ENCODE assay signal across 10 cellular contexts in genomic region chr9:18396102-18396728, GRCh38.
DNase-seq lines count a peak whose midpoint lies in the region; TF ChIP-seq lines count a peak whose summit lies in the region.
"Had no signal": no experiment of that assay in that cellular context is flagged by ENCODE, and none has a peak within 500 bp of the region (broad histone marks: within the 10 kb centered on the region; RNA-seq: fewer than 3 reads in every experiment).

No MANE protein-coding gene starts in this region.

- H3K4me1 ChIP-seq in HEK293 (ENCODE audit: control insufficient read depth, insufficient read depth, low read length) = peaks cover 19% of the 10 kb centered on the region

- no peaks in the 10 kb centered on the region for H3K36me3 ChIP-seq in HEK293 (ENCODE audit: control insufficient read depth in 2 of 2, insufficient read depth in 1 of 2, low read length in 2 of 2)
- H3K36me3 ChIP-seq: SJSA1 had no signal

- H3K27ac ChIP-seq in HEK293 (ENCODE audit: extremely low read depth, low read depth, low read length) = no peak overlapping the region
- H3K27ac ChIP-seq in caudate nucleus (ENCODE audit: low read depth, low read length) = no peak overlapping the region
- H3K27ac ChIP-seq: SJSA1 had no signal

- CTCF ChIA-PET in HEK293 (lab: Yijun Ruan, JAX) = interaction anchor here (0.5 to 6.7 kb wide), 15 partner anchors 11 to 1061 kb away, joined by 3 to 67 read pairs (median 3); no protein-coding TSS in a partner anchor

- peak; percentile 15 for DNase-seq in AG20443 (ENCODE audit: low spot score)
- peak; percentile 47 for DNase-seq in RPMI7951 (ENCODE audit: low read depth)
- peak; percentile 21 for DNase-seq in glomerular visceral epithelial cell (ENCODE audit: extremely low spot score)
- DNase-seq in foreskin fibroblast = no peak
- DNase-seq in activated naive CD4-positive, alpha-beta T cell treated with Interleukin-2 at 50 U/mL for 16 hours = no peak
- DNase-seq in stimulated activated CD4-positive, alpha-beta T cell treated with anti-CD3 and anti-CD28 coated beads, Interleukin-4, amount 100 ng/mL, for 4 hours = no peak
- no peak for DNase-seq in caudate nucleus (lab: John Stamatoyannopoulos, UW)
- DNase-seq: islet precursor cell had no signal

- no peaks in the 10 kb centered on the region for H3K9me3 ChIP-seq in HEK293 (ENCODE audit: control insufficient read depth, insufficient read depth, low read depth, low read length)
- H3K9me3 ChIP-seq: SJSA1 had no signal

- H3K4me3 ChIP-seq in HEK293 (ENCODE audit: low read depth, low read length) (no peak overlapping the region), foreskin fibroblast (ENCODE audit: low read depth in 1 of 2, low read length in 2 of 2) (no peak overlapping the region)
- H3K4me3 ChIP-seq: SJSA1 had no signal

- POLR2A ChIA-PET in HEK293 (lab: Yijun Ruan, JAX) = no interaction called here

- TF ChIP-seq CTCF in HEK293 (tag by site-specific recombination; IDR thresholded peaks at IDR 0.05) (no peak), foreskin fibroblast (IDR thresholded peaks at IDR 0.05; ENCODE audit: low read depth, low read length) (no peak)

TF ChIP-seq in HEK293, 187 proteins besides CTCF, POLR2A, EP300 and RAD21:
- peak; percentile 29 for TF ChIP-seq ZNF654 (tag by site-specific recombination; IDR thresholded peaks at IDR 0.05; ENCODE audit: low read depth)
- TF ChIP-seq ZBTB26 (tag by site-specific recombination; optimal IDR thresholded peaks at IDR 0.05) = no peak

Comparison
In these comparisons a context has a peak if more than half of its experiments do, and no peak if none do; other contexts are left out.
1. DNase-seq: peak in AG20443 (single experiment), RPMI7951 (single experiment) and glomerular visceral epithelial cell (single experiment); none in foreskin fibroblast (0 of 2), activated naive CD4-positive, alpha-beta T cell treated with Interleukin-2 at 50 U/mL for 16 hours (single experiment), stimulated activated CD4-positive, alpha-beta T cell treated with anti-CD3 and anti-CD28 coated beads, Interleukin-4, amount 100 ng/mL, for 4 hours (0 of 2) and caudate nucleus (0 of 61).